ENCODE assay signal across 1 cellular context in genomic region chr12:10197879-10198278, GRCh38.
TF ChIP-seq lines count a peak whose summit lies in the region.

No MANE protein-coding gene starts in this region.

TF ChIP-seq in IMR-90, 13 proteins besides CTCF, POLR2A, EP300 and RAD21 (continued from another document):
- TF ChIP-seq, protein P1, sequence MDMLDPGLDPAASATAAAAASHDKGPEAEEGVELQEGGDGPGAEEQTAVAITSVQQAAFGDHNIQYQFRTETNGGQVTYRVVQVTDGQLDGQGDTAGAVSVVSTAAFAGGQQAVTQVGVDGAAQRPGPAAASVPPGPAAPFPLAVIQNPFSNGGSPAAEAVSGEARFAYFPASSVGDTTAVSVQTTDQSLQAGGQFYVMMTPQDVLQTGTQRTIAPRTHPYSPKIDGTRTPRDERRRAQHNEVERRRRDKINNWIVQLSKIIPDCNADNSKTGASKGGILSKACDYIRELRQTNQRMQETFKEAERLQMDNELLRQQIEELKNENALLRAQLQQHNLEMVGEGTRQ (IDR thresholded peaks at IDR 0.05; ENCODE audit: low read depth, low read length): no peak
- TF ChIP-seq BHLHE40 (IDR thresholded peaks at IDR 0.05; ENCODE audit: low read depth, low read length) (no peak), MAFK (IDR thresholded peaks at IDR 0.05; ENCODE audit: low read depth, low read length) (no peak), NFE2L2 (IDR thresholded peaks at IDR 0.05; ENCODE audit: low read depth, low read length) (no peak), MXI1 (IDR thresholded peaks at IDR 0.05; ENCODE audit: borderline replicate concordance, low read depth, low read length) (no peak)
